ENCODE assay signal across 12 cellular contexts in the genomic region with DNA sequence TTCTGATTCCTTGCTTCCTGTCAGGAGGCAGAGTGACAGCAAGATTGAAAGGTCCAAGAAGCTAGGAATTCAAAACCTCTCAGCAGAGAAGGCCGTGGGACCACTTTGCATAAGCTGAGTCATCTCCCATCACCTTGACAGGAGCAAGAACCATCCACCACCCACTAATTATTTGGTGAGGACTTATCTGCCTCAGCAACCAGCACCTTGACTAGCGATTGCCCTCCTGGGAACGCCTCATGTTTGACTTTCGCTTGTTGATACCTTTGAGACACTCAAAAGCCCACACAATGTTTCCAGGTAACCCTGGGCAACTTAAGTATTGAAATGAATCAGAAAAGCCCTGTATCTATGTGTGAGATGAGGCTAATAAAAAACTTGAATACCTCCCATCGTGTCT.
DNase-seq lines count a peak whose midpoint lies in the region; ATAC-seq and TF ChIP-seq lines count a peak whose summit lies in the region.
"Had no signal": no experiment of that assay in that cellular context is flagged by ENCODE, and none has a peak within 500 bp of the region (broad histone marks: within the 10 kb centered on the region; RNA-seq: fewer than 3 reads in every experiment).

No MANE protein-coding gene starts in this region.

- no peak overlapping the region for H3K4me3 Mint-ChIP-seq in CD14-positive monocyte

- peak; percentile 91 for ATAC-seq in GM21619 (IDR thresholded peaks at IDR 0.05; ENCODE audit: unreplicated experiment)
- ATAC-seq in HG03280 (IDR thresholded peaks at IDR 0.05; ENCODE audit: unreplicated experiment), result peak; percentile 89
- no peak for ATAC-seq in GM18873 (IDR thresholded peaks at IDR 0.05; ENCODE audit: low FRiP score, unreplicated experiment)
- ATAC-seq: sciatic nerve had no signal

- DNase-seq in DMS53 (lab: John Stamatoyannopoulos, UW), result peak; percentile 51
- no peak for DNase-seq in DMS53 treated with DMSO at 0.1 percent for 48 hours (lab: John Stamatoyannopoulos, UW; ENCODE audit: unreplicated experiment)
- DNase-seq in mesenchymal stem cell, result no peak
- no peak for DNase-seq in SK-N-DZ (ENCODE audit: low spot score)
- DNase-seq in CD14-positive monocyte (ENCODE audit: low spot score), result no peak
- DNase-seq: foreskin fibroblast, NCI-H2227 treated with DMSO at 0.1 percent for 48 hours, SW 1271 had no signal

- H2BK120ac ChIP-seq in mesenchymal stem cell (ENCODE audit: low read depth, low read length), result no peak overlapping the region

- no peak overlapping the region for H3K4me2 ChIP-seq in mesenchymal stem cell (ENCODE audit: low read length, poor library complexity, severe bottlenecking)

- WGBS in mesenchymal stem cell, result 42% methylated on average over 4 of the region's 5 CpGs

- no peak overlapping the region for H2BK5ac ChIP-seq in mesenchymal stem cell (ENCODE audit: low read depth, low read length, poor library complexity, severe bottlenecking)

- H3K36me3 Mint-ChIP-seq in CD14-positive monocyte, result no peaks in the 10 kb centered on the region

- no peak overlapping the region for H3K9ac ChIP-seq in mesenchymal stem cell (ENCODE audit: low read length)

- no peak overlapping the region for H2AFZ ChIP-seq in mesenchymal stem cell (ENCODE audit: low read depth, low read length)

- peak overlapping the region; percentile 38 for H2AK5ac ChIP-seq in mesenchymal stem cell (ENCODE audit: low read length, severe bottlenecking)

- H3K27ac Mint-ChIP-seq in CD14-positive monocyte, result no peak overlapping the region

- H3K4me1 ChIP-seq in mesenchymal stem cell (ENCODE audit: control insufficient read depth, insufficient read depth, low read depth, low read length), result no peaks in the 10 kb centered on the region

- no peak overlapping the region for H4K8ac ChIP-seq in mesenchymal stem cell (ENCODE audit: low read length)

- no peaks in the 10 kb centered on the region for H3K9me3 Mint-ChIP-seq in CD14-positive monocyte

- no peak for TF ChIP-seq CTCF in CD14-positive monocyte (IDR thresholded peaks at IDR 0.05)

- no peak overlapping the region for H3K18ac ChIP-seq in mesenchymal stem cell (ENCODE audit: low read depth in 1 of 2, low read length in 2 of 2)

- intact Hi-C loops in CD14-positive monocyte (cut with micrococcal nuclease), result no loop called here

- H3K36me3 ChIP-seq in mesenchymal stem cell (ENCODE audit: control insufficient read depth in 1 of 2, insufficient read depth in 2 of 2, low read depth in 1 of 2, low read length in 2 of 2), result no peaks in the 10 kb centered on the region

- H3K27me3 ChIP-seq in mesenchymal stem cell (ENCODE audit: control insufficient read depth in 1 of 2, insufficient read depth in 1 of 2, low read length in 2 of 2), result peaks cover 0 to 24% of the 10 kb centered on the region in 2 experiments

- no peak overlapping the region for H2BK12ac ChIP-seq in mesenchymal stem cell (ENCODE audit: low read length in 2 of 2)

- H3K4me1 Mint-ChIP-seq in CD14-positive monocyte, result no peaks in the 10 kb centered on the region

- H3K9me3 ChIP-seq in mesenchymal stem cell (ENCODE audit: control insufficient read depth, low read length), result no peaks in the 10 kb centered on the region

- H3K4me3 ChIP-seq in mesenchymal stem cell (ENCODE audit: insufficient read depth in 1 of 2, low read depth in 1 of 2, low read length in 2 of 2), result no peak overlapping the region

- no peak overlapping the region for H2BK15ac ChIP-seq in mesenchymal stem cell (ENCODE audit: low read depth, poor library complexity, severe bottlenecking)

- H4K91ac ChIP-seq in mesenchymal stem cell (ENCODE audit: low read length), result no peak overlapping the region

- no peak overlapping the region for H3K4ac ChIP-seq in mesenchymal stem cell (ENCODE audit: low read depth in 1 of 2, low read length in 2 of 2)

- peaks cover 2 to 9% (median 3%) of the 10 kb centered on the region in 3 donors for H3K27me3 Mint-ChIP-seq in CD14-positive monocyte (ENCODE audit: low read depth in 3 of 3)

- no peak overlapping the region for H3K23ac ChIP-seq in mesenchymal stem cell (ENCODE audit: low read length in 2 of 2)

- no peaks in the 10 kb centered on the region for H3K79me1 ChIP-seq in mesenchymal stem cell (replicated peaks; ENCODE audit: low read length, poor library complexity, severe bottlenecking)

- no peak overlapping the region for H3K27ac ChIP-seq in mesenchymal stem cell (ENCODE audit: low read length, poor library complexity, severe bottlenecking)

- no peak overlapping the region for H3K14ac ChIP-seq in mesenchymal stem cell (ENCODE audit: low read length in 2 of 2)
